2 cellular contexts compared by ENCODE assay signal in genomic region chr9:136604823-136605525, GRCh38.
TF ChIP-seq lines count a peak whose summit lies in the region.

No MANE protein-coding gene starts in this region.

TF ChIP-seq in H1, 55 proteins besides CTCF, POLR2A, EP300 and RAD21 (continued from another document):
- TF ChIP-seq BRCA1 (IDR thresholded peaks at IDR 0.05; ENCODE audit: low read depth, low read length), result no peak
- TF ChIP-seq TAF1 (IDR thresholded peaks at IDR 0.05; ENCODE audit: low read depth, low read length), result no peak
- TF ChIP-seq SIN3A (conservative IDR thresholded peaks at IDR 0.05 in 1 of 2, IDR thresholded peaks at IDR 0.05 in 1 of 2; ENCODE audit: low read depth in 1 of 2, low read length in 2 of 2), result no peak
- no peak for TF ChIP-seq HDAC2 (IDR thresholded peaks at IDR 0.05; ENCODE audit: borderline replicate concordance in 1 of 2, low read depth in 2 of 2, low read length in 2 of 2)
- no peak for TF ChIP-seq RFX5 (IDR thresholded peaks at IDR 0.05; ENCODE audit: borderline replicate concordance, low read depth, low read length)
- no peak for TF ChIP-seq CREB1 (IDR thresholded peaks at IDR 0.05)

TF ChIP-seq in liver, 16 proteins besides CTCF, POLR2A, EP300 and RAD21 (continued from another document):
- TF ChIP-seq, protein P1, sequence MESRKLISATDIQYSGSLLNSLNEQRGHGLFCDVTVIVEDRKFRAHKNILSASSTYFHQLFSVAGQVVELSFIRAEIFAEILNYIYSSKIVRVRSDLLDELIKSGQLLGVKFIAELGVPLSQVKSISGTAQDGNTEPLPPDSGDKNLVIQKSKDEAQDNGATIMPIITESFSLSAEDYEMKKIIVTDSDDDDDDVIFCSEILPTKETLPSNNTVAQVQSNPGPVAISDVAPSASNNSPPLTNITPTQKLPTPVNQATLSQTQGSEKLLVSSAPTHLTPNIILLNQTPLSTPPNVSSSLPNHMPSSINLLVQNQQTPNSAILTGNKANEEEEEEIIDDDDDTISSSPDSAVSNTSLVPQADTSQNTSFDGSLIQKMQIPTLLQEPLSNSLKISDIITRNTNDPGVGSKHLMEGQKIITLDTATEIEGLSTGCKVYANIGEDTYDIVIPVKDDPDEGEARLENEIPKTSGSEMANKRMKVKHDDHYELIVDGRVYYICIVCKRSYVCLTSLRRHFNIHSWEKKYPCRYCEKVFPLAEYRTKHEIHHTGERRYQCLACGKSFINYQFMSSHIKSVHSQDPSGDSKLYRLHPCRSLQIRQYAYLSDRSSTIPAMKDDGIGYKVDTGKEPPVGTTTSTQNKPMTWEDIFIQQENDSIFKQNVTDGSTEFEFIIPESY (IDR thresholded peaks at IDR 0.05), result no peak
- TF ChIP-seq TAF1 (conservative IDR thresholded peaks at IDR 0.05), result no peak
- no peak for TF ChIP-seq SP1 (IDR thresholded peaks at IDR 0.05)
- TF ChIP-seq FOXA1 (IDR thresholded peaks at IDR 0.05), result no peak
- no peak for TF ChIP-seq HNF4G (IDR thresholded peaks at IDR 0.05)
- TF ChIP-seq JUND (IDR thresholded peaks at IDR 0.05), result no peak
- no peak for TF ChIP-seq ATF3 (IDR thresholded peaks at IDR 0.05)
